In the genomic region with DNA sequence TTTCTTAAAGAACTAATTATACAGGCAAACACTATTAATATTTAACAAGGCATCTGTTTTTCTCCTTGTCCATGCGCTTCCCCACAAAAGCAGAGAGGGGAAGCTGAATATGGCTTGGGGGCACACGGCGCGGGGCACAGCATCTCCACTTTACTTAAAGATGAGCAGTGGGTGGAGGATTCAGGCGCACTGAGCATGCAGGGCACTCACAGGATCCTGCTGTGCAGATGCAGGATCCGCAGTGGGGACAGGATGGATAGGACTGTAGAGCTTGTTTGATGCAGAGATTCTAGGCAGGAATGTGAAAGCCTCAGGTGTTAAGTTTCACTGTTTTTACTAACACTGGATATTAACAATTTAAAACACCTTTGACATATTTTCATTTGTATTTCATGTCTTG, we compare ENCODE assay signal across 18 cellular contexts. TPM values are rescaled to one million over a fixed set of nuclear protein-coding genes. Genes with fewer than 3 reads are reported as not detected.
DNase-seq lines count a peak whose midpoint lies in the region; ATAC-seq, FAIRE-seq and TF ChIP-seq lines count a peak whose summit lies in the region.
"Had no signal": no experiment of that assay in that cellular context is flagged by ENCODE, and none has a peak within 500 bp of the region (broad histone marks: within the 10 kb centered on the region; RNA-seq: fewer than 3 reads in every experiment).

No MANE protein-coding gene starts in this region.

- TF ChIP-seq CTCF in GM23338 (conservative IDR thresholded peaks at IDR 0.05; ENCODE audit: low read depth in 2 of 2): no peak

- H3F3A ChIP-seq in GM23338 (replicated peaks; ENCODE audit: low read depth): peaks cover 20% of the 10 kb centered on the region; the same call in 1 of the 2 replicates

- H3K4me3 Mint-ChIP-seq in GM23338: peak overlapping the region; percentile 42; the same call in 2 of the 3 replicates
- H3K4me3 Mint-ChIP-seq: activated naive CD8-positive, alpha-beta T cell treated with anti-CD3 and anti-CD28 coated beads, Interleukin-2, amount 50 U/mL, for 24 hours; effector memory CD8-positive, alpha-beta T cell; immature natural killer cell had no signal

- H3K4me1 Mint-ChIP-seq in GM23338: peaks cover 89% of the 10 kb centered on the region
- H3K4me1 Mint-ChIP-seq: activated naive CD8-positive, alpha-beta T cell treated with anti-CD3 and anti-CD28 coated beads, Interleukin-2, amount 50 U/mL, for 24 hours had no signal

- no peak overlapping the region for H2AFZ ChIP-seq in GM23338

- H3K4me3 ChIP-seq in GM23338 (no peak overlapping the region), HUES64 (ENCODE audit: low read length) (no peak overlapping the region), NT2/D1 (ENCODE audit: insufficient read length, low read depth) (no peak overlapping the region)
- H3K4me3 ChIP-seq: thoracic aorta had no signal

- H3K27me3 ChIP-seq in GM23338 (ENCODE audit: insufficient read depth): no peaks in the 10 kb centered on the region
- H3K27me3 ChIP-seq in HUES64 (ENCODE audit: insufficient read depth, low read length): no peaks in the 10 kb centered on the region
- no peaks in the 10 kb centered on the region for H3K27me3 ChIP-seq in NT2/D1 (ENCODE audit: insufficient read depth, insufficient read length)

- H3K27me3 Mint-ChIP-seq in GM23338 (ENCODE audit: insufficient read depth, low read depth, poor library complexity): peaks cover 15% of the 10 kb centered on the region
- H3K27me3 Mint-ChIP-seq: activated naive CD8-positive, alpha-beta T cell treated with anti-CD3 and anti-CD28 coated beads, Interleukin-2, amount 50 U/mL, for 24 hours; effector memory CD8-positive, alpha-beta T cell had no signal

- peak overlapping the region; percentile 96 for H3K27ac ChIP-seq in GM23338 (ENCODE audit: low read depth)
- peak overlapping the region; percentile 66 for H3K27ac ChIP-seq in HUES64 (ENCODE audit: low read depth, low read length)
- H3K27ac ChIP-seq: thoracic aorta had no signal

- DNase-seq in GM23338 (ENCODE audit: low spot score) (peak; percentile 79), NT2/D1 (ENCODE audit: low read depth, low spot score) (peak; percentile 20), iPS-NIHi7 (ENCODE audit: extremely low spot score) (peak; percentile 63), NOMO-1 treated with dmso at 0.1 percent for 144 hours (lab: John Stamatoyannopoulos, UW; ENCODE audit: unreplicated experiment) (no peak), GM12892 (ENCODE audit: insufficient read length) (no peak), GF-D8 (lab: John Stamatoyannopoulos, UW) (no peak)
- DNase-seq: activated CD4-positive, alpha-beta T cell treated with anti-CD3 and anti-CD28 coated beads, Interleukin-2, amount 50 U/mL, for 48 hours; activated naive CD8-positive, alpha-beta T cell treated with anti-CD3 and anti-CD28 coated beads, Interleukin-2, amount 50 U/mL, for 24 hours; AML-193; caudate nucleus; effector memory CD8-positive, alpha-beta T cell; immature natural killer cell; NCI-H2029; occipital lobe; stimulated activated CD4-positive, alpha-beta T cell treated with anti-CD3 and anti-CD28 coated beads, Interleukin-4, amount 100 ng/mL, for 24 hours had no signal

- H3K9me2 ChIP-seq in GM23338 (ENCODE audit: insufficient read depth): no peaks in the 10 kb centered on the region

- H3K36me3 ChIP-seq in GM23338 (ENCODE audit: insufficient read depth): no peaks in the 10 kb centered on the region
- no peaks in the 10 kb centered on the region for H3K36me3 ChIP-seq in HUES64 (ENCODE audit: insufficient read depth, low read length)
- H3K36me3 ChIP-seq in NT2/D1 (ENCODE audit: insufficient read depth, insufficient read length, low read length): no peaks in the 10 kb centered on the region
- H3K36me3 ChIP-seq: thoracic aorta had no signal

- no peaks in the 10 kb centered on the region for H4K20me1 ChIP-seq in GM23338 (replicated peaks; ENCODE audit: insufficient read depth)

- WGBS in HUES64: 20% methylated on average over 6 of the region's 6 CpGs

- no peak for TF ChIP-seq POLR2A in GM12892 (IDR thresholded peaks at IDR 0.05; ENCODE audit: low read depth, low read length)

- H3K4me1 ChIP-seq in GM23338 (ENCODE audit: insufficient read depth) (peaks cover 57% of the 10 kb centered on the region), HUES64 (ENCODE audit: insufficient read depth, low read length) (peaks cover 45% of the 10 kb centered on the region), NT2/D1 (ENCODE audit: insufficient read depth, insufficient read length) (peaks cover 11% of the 10 kb centered on the region)

- no peak for FAIRE-seq in GM12892 (lab: Jason Lieb, UNC)

- no peaks in the 10 kb centered on the region for H3K9me3 Mint-ChIP-seq in GM23338
- H3K9me3 Mint-ChIP-seq: activated naive CD8-positive, alpha-beta T cell treated with anti-CD3 and anti-CD28 coated beads, Interleukin-2, amount 50 U/mL, for 24 hours; effector memory CD8-positive, alpha-beta T cell; immature natural killer cell had no signal

- H3K4me2 ChIP-seq in GM23338: peak overlapping the region; percentile 49; the same call in 1 of the 2 replicates

- H3K9ac ChIP-seq in HUES64 (ENCODE audit: low read depth, low read length) (no peak overlapping the region), NT2/D1 (ENCODE audit: insufficient read length, low read depth) (no peak overlapping the region)

- ATAC-seq in GM23338: peak; percentile 59
- no peak for ATAC-seq in GM19035 (IDR thresholded peaks at IDR 0.05; ENCODE audit: unreplicated experiment)
- ATAC-seq: activated naive CD8-positive, alpha-beta T cell treated with anti-CD3 and anti-CD28 coated beads, Interleukin-2, amount 50 U/mL, for 24 hours; effector memory CD8-positive, alpha-beta T cell had no signal

- H3K27ac Mint-ChIP-seq in GM23338: peak overlapping the region; percentile 87
- H3K27ac Mint-ChIP-seq: activated naive CD8-positive, alpha-beta T cell treated with anti-CD3 and anti-CD28 coated beads, Interleukin-2, amount 50 U/mL, for 24 hours; immature natural killer cell had no signal

- H3K79me2 ChIP-seq in GM23338 (replicated peaks; ENCODE audit: insufficient read depth): peaks cover 81% of the 10 kb centered on the region

- peaks cover 7% of the 10 kb centered on the region; the same call in 1 of the 3 replicates for H3K36me3 Mint-ChIP-seq in GM23338 (ENCODE audit: low read depth)
- H3K36me3 Mint-ChIP-seq: immature natural killer cell had no signal

- H3K9me3 ChIP-seq in HUES64 (ENCODE audit: insufficient read depth, low read depth, low read length) (no peaks in the 10 kb centered on the region), NT2/D1 (ENCODE audit: insufficient read depth, low read length) (no peaks in the 10 kb centered on the region)
- H3K9me3 ChIP-seq: thoracic aorta had no signal

TF ChIP-seq in GM23338, 12 proteins besides CTCF, POLR2A, EP300 and RAD21 (continues in another document):
- TF ChIP-seq NANOG (IDR thresholded peaks at IDR 0.05; ENCODE audit: borderline replicate concordance): peak; percentile 71; the same call in 1 of the 2 replicates
- TF ChIP-seq, protein P1, sequence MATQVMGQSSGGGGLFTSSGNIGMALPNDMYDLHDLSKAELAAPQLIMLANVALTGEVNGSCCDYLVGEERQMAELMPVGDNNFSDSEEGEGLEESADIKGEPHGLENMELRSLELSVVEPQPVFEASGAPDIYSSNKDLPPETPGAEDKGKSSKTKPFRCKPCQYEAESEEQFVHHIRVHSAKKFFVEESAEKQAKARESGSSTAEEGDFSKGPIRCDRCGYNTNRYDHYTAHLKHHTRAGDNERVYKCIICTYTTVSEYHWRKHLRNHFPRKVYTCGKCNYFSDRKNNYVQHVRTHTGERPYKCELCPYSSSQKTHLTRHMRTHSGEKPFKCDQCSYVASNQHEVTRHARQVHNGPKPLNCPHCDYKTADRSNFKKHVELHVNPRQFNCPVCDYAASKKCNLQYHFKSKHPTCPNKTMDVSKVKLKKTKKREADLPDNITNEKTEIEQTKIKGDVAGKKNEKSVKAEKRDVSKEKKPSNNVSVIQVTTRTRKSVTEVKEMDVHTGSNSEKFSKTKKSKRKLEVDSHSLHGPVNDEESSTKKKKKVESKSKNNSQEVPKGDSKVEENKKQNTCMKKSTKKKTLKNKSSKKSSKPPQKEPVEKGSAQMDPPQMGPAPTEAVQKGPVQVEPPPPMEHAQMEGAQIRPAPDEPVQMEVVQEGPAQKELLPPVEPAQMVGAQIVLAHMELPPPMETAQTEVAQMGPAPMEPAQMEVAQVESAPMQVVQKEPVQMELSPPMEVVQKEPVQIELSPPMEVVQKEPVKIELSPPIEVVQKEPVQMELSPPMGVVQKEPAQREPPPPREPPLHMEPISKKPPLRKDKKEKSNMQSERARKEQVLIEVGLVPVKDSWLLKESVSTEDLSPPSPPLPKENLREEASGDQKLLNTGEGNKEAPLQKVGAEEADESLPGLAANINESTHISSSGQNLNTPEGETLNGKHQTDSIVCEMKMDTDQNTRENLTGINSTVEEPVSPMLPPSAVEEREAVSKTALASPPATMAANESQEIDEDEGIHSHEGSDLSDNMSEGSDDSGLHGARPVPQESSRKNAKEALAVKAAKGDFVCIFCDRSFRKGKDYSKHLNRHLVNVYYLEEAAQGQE (IDR thresholded peaks at IDR 0.05; ENCODE audit: unreplicated experiment): no peak
- TF ChIP-seq ZNF114 (CRISPR knock-in tag; IDR thresholded peaks at IDR 0.05): no peak

RNA-seq across cellular contexts. Expression of a gene that starts 43.3 kb away (rescaled TPM):
- total RNA-seq in GM23338 (2014; rRNA removed; shearing (Covaris generic)): 35.1 and 52.6 TPM in 2 replicates
- 12.3 and 12.8 TPM in 2 replicates for polyA plus RNA-seq in GM23338 (2016; fragmentation: Nextera tagmentation; extraction: Ambion mirVana)
- 14.7 TPM for polyA plus RNA-seq in HUES64 (2013, experiment 1 of 2)
- polyA plus RNA-seq in HUES64 (2013, experiment 2 of 2): 18.6 TPM
- polyA plus RNA-seq in GM12892 (2012; ENCODE audit: missing spikeins): 18.7 TPM

Comparison
In these comparisons a context has a peak if more than half of its experiments do, and no peak if none do; other contexts are left out.
1. DNase-seq: peak in GM23338 (single experiment), NT2/D1 (single experiment) and iPS-NIHi7 (single experiment); none in NOMO-1 treated with dmso at 0.1 percent for 144 hours (single experiment), GM12892 (single experiment) and GF-D8 (single experiment).